ENCODE assay signal across 8 cellular contexts in the genomic region with DNA sequence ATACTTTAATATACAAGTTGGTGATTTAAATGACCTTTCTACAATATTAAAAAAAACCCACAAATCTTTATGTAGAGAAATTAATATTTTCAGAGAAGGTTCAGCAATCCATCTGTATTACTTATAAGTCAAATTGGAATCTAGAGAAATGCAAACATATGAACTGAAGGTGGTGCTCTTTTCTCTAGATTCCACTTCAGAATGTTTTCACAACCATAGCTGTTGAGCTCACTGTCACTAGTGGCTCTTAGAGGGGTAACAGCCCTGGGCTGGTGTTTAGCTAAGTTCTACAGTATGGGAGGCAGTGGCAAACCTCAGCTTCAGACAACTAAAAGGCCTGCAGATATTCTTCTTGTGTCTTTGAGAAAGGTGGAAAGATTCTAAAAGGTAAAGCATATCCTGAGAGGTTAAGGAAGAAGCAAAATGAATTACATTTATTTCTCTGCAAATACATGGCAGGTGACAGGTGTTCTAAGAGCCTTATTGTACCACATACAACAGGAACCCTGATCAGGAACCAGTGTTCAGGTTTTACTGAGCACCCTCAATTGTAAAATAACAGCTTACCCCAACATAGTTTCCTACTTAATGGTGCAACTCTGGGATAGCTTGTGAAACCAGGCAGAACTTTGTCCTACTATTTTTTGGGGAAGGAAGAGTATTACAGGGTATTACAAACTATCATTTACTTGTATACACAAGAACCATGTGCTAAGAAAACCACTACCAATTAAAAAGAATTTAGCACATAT. TPM values are rescaled to one million over a fixed set of nuclear protein-coding genes. Genes with fewer than 3 reads are reported as not detected.
DNase-seq lines count a peak whose midpoint lies in the region; ATAC-seq, FAIRE-seq and TF ChIP-seq lines count a peak whose summit lies in the region.

No MANE protein-coding gene starts in this region.

- no peaks in the 10 kb centered on the region for H3K4me1 ChIP-seq in DND-41 (ENCODE audit: insufficient read depth, low read length)
- H3K4me1 ChIP-seq in HepG2 (ENCODE audit: insufficient read depth, low read length): no peaks in the 10 kb centered on the region

- TF ChIP-seq RAD21 in HepG2 (CRISPR knock-in tag; IDR thresholded peaks at IDR 0.05): no peak

- no peaks in the 10 kb centered on the region for H3K27me3 Mint-ChIP-seq in activated naive CD8-positive, alpha-beta T cell treated with anti-CD3 and anti-CD28 coated beads, Interleukin-2, amount 50 U/mL, for 24 hours

- in situ Hi-C loops in HepG2 (cut with HindIII; ENCODE audit: extremely low pct_ligation_motif_present, low pct_unique_long_range_greater_than_20kb): no loop called here

- no TSS peak for BruUV-seq in HepG2 (replicated peaks; lab: Mats Ljungman, UMichigan)

- TF ChIP-seq CTCF in DND-41 (IDR thresholded peaks at IDR 0.05; ENCODE audit: borderline replicate concordance, extremely low read depth, low read length, poor library complexity, severe bottlenecking): peak; percentile 16
- no peak for TF ChIP-seq CTCF in HepG2 (CRISPR knock-in tag; IDR thresholded peaks at IDR 0.05)

- H3K27ac ChIP-seq in DND-41 (ENCODE audit: low read length) (no peak overlapping the region), HepG2 (ENCODE audit: extremely low read length, insufficient read depth, low read length) (no peak overlapping the region)

- TF ChIP-seq EP300 in HepG2 (IDR thresholded peaks at IDR 0.05; ENCODE audit: low read depth in 2 of 2, low read length in 2 of 2) (no peak), HepG2 (CRISPR knock-in tag; IDR thresholded peaks at IDR 0.05; ENCODE audit: borderline replicate concordance) (no peak)

- H2AFZ ChIP-seq in DND-41 (ENCODE audit: low read depth, low read length): no peak overlapping the region
- H2AFZ ChIP-seq in HepG2 (ENCODE audit: low read length): no peak overlapping the region

- POLR2A ChIA-PET in HepG2 (lab: Yijun Ruan, JAX): no interaction called here

- H4K20me1 ChIP-seq in DND-41 (ENCODE audit: insufficient read depth, low read length) (no peaks in the 10 kb centered on the region), HepG2 (ENCODE audit: insufficient read depth, low read length) (no peaks in the 10 kb centered on the region)

- FAIRE-seq in HepG2 (lab: Jason Lieb, UNC): no peak
- no peak for FAIRE-seq in H54 (lab: Jason Lieb, UNC)

- peaks cover 84% of the 10 kb centered on the region for H3K36me3 ChIP-seq in DND-41 (ENCODE audit: insufficient read depth, low read length)
- peaks cover 9 to 17% of the 10 kb centered on the region in 2 experiments for H3K36me3 ChIP-seq in HepG2 (replicated peaks in 1 of 2; ENCODE audit: control insufficient read depth in 1 of 2, insufficient read depth in 2 of 2, low read length in 2 of 2)

- H3K4me2 ChIP-seq in DND-41 (ENCODE audit: insufficient read depth, low read length): no peak overlapping the region
- H3K4me2 ChIP-seq in HepG2 (ENCODE audit: low read depth, low read length): no peak overlapping the region

- ATAC-seq in DND-41 (ENCODE audit: insufficient read depth, low read depth) (peak; percentile 39; the same call in 1 of the 3 replicates), HepG2 (peak; percentile 86), GM21515 (IDR thresholded peaks at IDR 0.05; ENCODE audit: unreplicated experiment) (no peak), HG03378 (IDR thresholded peaks at IDR 0.05; ENCODE audit: unreplicated experiment) (no peak)
- ATAC-seq in activated naive CD8-positive, alpha-beta T cell treated with anti-CD3 and anti-CD28 coated beads, Interleukin-2, amount 50 U/mL, for 24 hours: no peak

- H3K9me3 ChIP-seq in DND-41 (ENCODE audit: insufficient read depth, low read length, severe bottlenecking) (no peaks in the 10 kb centered on the region), HepG2 (ENCODE audit: low read length) (no peaks in the 10 kb centered on the region)

- CTCF ChIA-PET in HepG2 (lab: Yijun Ruan, JAX; ENCODE audit: low intra/inter-chr PET ratio, low total read pairs): interaction anchor here (1.1 kb wide), 1 partner anchor 74 kb away, joined by 3 read pairs; no protein-coding TSS in a partner anchor

- H3K36me3 Mint-ChIP-seq in activated naive CD8-positive, alpha-beta T cell treated with anti-CD3 and anti-CD28 coated beads, Interleukin-2, amount 50 U/mL, for 24 hours (ENCODE audit: low read depth): peaks cover 22% of the 10 kb centered on the region

- no peak overlapping the region for H3K9ac ChIP-seq in DND-41 (ENCODE audit: low read depth, low read length)
- H3K9ac ChIP-seq in HepG2 (ENCODE audit: insufficient read depth, low read depth, low read length): no peak overlapping the region

- H3K4me1 Mint-ChIP-seq in activated naive CD8-positive, alpha-beta T cell treated with anti-CD3 and anti-CD28 coated beads, Interleukin-2, amount 50 U/mL, for 24 hours: peaks cover 20% of the 10 kb centered on the region

- H3K27ac Mint-ChIP-seq in activated naive CD8-positive, alpha-beta T cell treated with anti-CD3 and anti-CD28 coated beads, Interleukin-2, amount 50 U/mL, for 24 hours: peak overlapping the region; percentile 13

- intact Hi-C loops in HepG2 (cut with micrococcal nuclease; ENCODE audit: unreplicated experiment): no loop called here

- H3K9me3 Mint-ChIP-seq in activated naive CD8-positive, alpha-beta T cell treated with anti-CD3 and anti-CD28 coated beads, Interleukin-2, amount 50 U/mL, for 24 hours: no peaks in the 10 kb centered on the region

- TF ChIP-seq POLR2A in HepG2 (IDR thresholded peaks at IDR 0.05; ENCODE audit: insufficient read depth in 1 of 2, low read depth in 2 of 2, low read length in 2 of 2) (no peak), H54 (IDR thresholded peaks at IDR 0.05; ENCODE audit: low read depth, low read length) (no peak)

- H3K4me3 ChIP-seq in DND-41 (ENCODE audit: low read depth in 1 of 2, low read length in 2 of 2) (no peak overlapping the region), HepG2 (replicated peaks in 1 of 3; ENCODE audit: insufficient read depth in 1 of 3, low read depth in 2 of 3, low read length in 3 of 3) (no peak overlapping the region)
- H3K4me3 ChIP-seq in Jurkat, Clone E6-1 (ENCODE audit: low read length): no peak overlapping the region

- H3K4me3 Mint-ChIP-seq in activated naive CD8-positive, alpha-beta T cell treated with anti-CD3 and anti-CD28 coated beads, Interleukin-2, amount 50 U/mL, for 24 hours: no peak overlapping the region

- H3K79me2 ChIP-seq in DND-41 (ENCODE audit: insufficient read depth, low read length) (no peaks in the 10 kb centered on the region), HepG2 (ENCODE audit: insufficient read depth, low read length) (no peaks in the 10 kb centered on the region)

- DNase-seq in DND-41: no peak
- peak; percentile 35 for DNase-seq in Jurkat, Clone E6-1 (ENCODE audit: low read depth, low spot score)
- DNase-seq in activated naive CD8-positive, alpha-beta T cell treated with anti-CD3 and anti-CD28 coated beads, Interleukin-2, amount 50 U/mL, for 24 hours: no peak
- DNase-seq in HepG2 (ENCODE audit: low spot score): peak; percentile 40
- no peak for DNase-seq in H54 (ENCODE audit: insufficient read length, low spot score)
- no peak for DNase-seq in NCI-H510A (lab: John Stamatoyannopoulos, UW)

- no peaks in the 10 kb centered on the region for H3K27me3 ChIP-seq in DND-41 (ENCODE audit: insufficient read depth, low read length, poor library complexity)
- H3K27me3 ChIP-seq in HepG2 (ENCODE audit: control insufficient read depth in 1 of 2, insufficient read depth in 2 of 2, low read length in 2 of 2): no peaks in the 10 kb centered on the region

TF ChIP-seq in HepG2, 621 proteins besides CTCF, POLR2A, EP300 and RAD21:
- TF ChIP-seq MYNN (CRISPR knock-in tag; IDR thresholded peaks at IDR 0.05; ENCODE audit: low read depth) (no peak), STAG1 (CRISPR knock-in tag; IDR thresholded peaks at IDR 0.05) (peak; percentile 37; the same call in 1 of the 2 replicates)

RNA-seq across cellular contexts. Expression of a gene that starts 56.6 kb away (rescaled TPM):
- polyA plus RNA-seq in Jurkat, Clone E6-1 (2012; ENCODE audit: insufficient read depth, insufficient read length): not detected
- total RNA-seq in HepG2 (2016; rRNA removed; fragmentation: Illumina TruSeq; extraction: Trizol): 43.5 and 57.7 TPM in 2 replicates
- total RNA-seq in HepG2 (2016; cell fraction: cytosol; rRNA removed; fragmentation: Illumina TruSeq; extraction: Trizol; ENCODE audit: low read depth): 5.2 and 6.2 TPM in 2 replicates
- 41.4 and 56.8 TPM in 2 replicates for total RNA-seq in HepG2 (2016; cell fraction: insoluble cytoplasmic fraction; rRNA removed; fragmentation: Illumina TruSeq; extraction: Trizol)
- 13.7 and 15.1 TPM in 2 replicates for total RNA-seq in HepG2 (2016; cell fraction: membrane; rRNA removed; fragmentation: Illumina TruSeq; extraction: Trizol)
- 37.8 and 40.5 TPM in 2 replicates for total RNA-seq in HepG2 (2016; cell fraction: nucleus; rRNA removed; fragmentation: Illumina TruSeq; extraction: Trizol)
- polyA plus RNA-seq in HepG2 (2011; rRNA removed): 13.2 and 16.9 TPM in 2 replicates
- polyA plus RNA-seq in HepG2 (2011; cell fraction: cytosol; rRNA removed): 7.9 and 11.7 TPM in 2 replicates
- polyA plus RNA-seq in HepG2 (2011; cell fraction: nucleus; rRNA removed): 7.0 and 9.0 TPM in 2 replicates
- 15.7 and 17.1 TPM in 2 replicates for polyA plus RNA-seq in HepG2 (2012)
- polyA plus RNA-seq in HepG2 (2016; cell fraction: cytosol; fragmentation: Illumina TruSeq; extraction: Trizol; ENCODE audit: low read depth): 3.2 and 3.7 TPM in 2 replicates
- 44.6 and 50.6 TPM in 2 replicates for polyA plus RNA-seq in HepG2 (2016; cell fraction: insoluble cytoplasmic fraction; fragmentation: Illumina TruSeq; extraction: Trizol; ENCODE audit: low read depth)
- polyA plus RNA-seq in HepG2 (2016; cell fraction: membrane; fragmentation: Illumina TruSeq; extraction: Trizol; ENCODE audit: low read depth): 9.0 and 11.0 TPM in 2 replicates
- polyA plus RNA-seq in HepG2 (2016; cell fraction: nucleus; fragmentation: Illumina TruSeq; extraction: Trizol; ENCODE audit: insufficient read depth, low read depth): 34.9 and 36.6 TPM in 2 replicates
- polyA minus RNA-seq in HepG2 (2011; rRNA and poly(A)+ RNA removed; ENCODE audit: low replicate concordance): 27.0 and 42.7 TPM in 2 replicates
- polyA minus RNA-seq in HepG2 (2011; cell fraction: cytosol; rRNA and poly(A)+ RNA removed): 17.3 and 22.0 TPM in 2 replicates
- 42.0 and 50.0 TPM in 2 replicates for polyA minus RNA-seq in HepG2 (2011; cell fraction: nucleus; rRNA and poly(A)+ RNA removed)

Comparison
In these comparisons a context has a peak if more than half of its experiments do, and no peak if none do; other contexts are left out.
1. ATAC-seq: peak in DND-41 (single experiment) and HepG2 (single experiment); none in activated naive CD8-positive, alpha-beta T cell treated with anti-CD3 and anti-CD28 coated beads, Interleukin-2, amount 50 U/mL, for 24 hours (single experiment), GM21515 (single experiment) and HG03378 (single experiment).
2. DNase-seq: peak in Jurkat, Clone E6-1 (single experiment) and HepG2 (single experiment); none in DND-41 (single experiment), activated naive CD8-positive, alpha-beta T cell treated with anti-CD3 and anti-CD28 coated beads, Interleukin-2, amount 50 U/mL, for 24 hours (single experiment), H54 (single experiment) and NCI-H510A (single experiment).